8 cellular contexts compared by ENCODE assay signal in genomic region chr1:24415910-24416665, GRCh38. TPM values are rescaled to one million over a fixed set of nuclear protein-coding genes. Genes with fewer than 3 reads are reported as not detected.
DNase-seq lines count a peak whose midpoint lies in the region; FAIRE-seq and TF ChIP-seq lines count a peak whose summit lies in the region.

No MANE protein-coding gene starts in this region.

- intact Hi-C loops in CD4-positive, alpha-beta memory T cell (cut with micrococcal nuclease): loop anchor here (1.0 to 2.0 kb wide), 9 partner anchors 24 to 227 kb away; partner anchors contain the start of genes RCAN3 and SRRM1

- H3K4me1 ChIP-seq in CD4-positive, alpha-beta memory T cell (ENCODE audit: insufficient read depth, low read length): peaks cover 61% of the 10 kb centered on the region

- CTCF ChIA-PET in CD4-positive, alpha-beta memory T cell (lab: Charles Lee; ENCODE audit: partially characterized antibody): interaction anchor here (0.6 to 8.6 kb wide), 54 partner anchors 8 to 273 kb away, joined by 3 to 129 read pairs (median 5); partner anchors contain the start of gene RCAN3
- CTCF ChIA-PET in GM10248 (lab: Yijun Ruan, JAX): interaction anchor here (0.8 to 9.8 kb wide), 42 partner anchors 9 to 644 kb away, joined by 3 to 99 read pairs (median 5); partner anchors contain the start of gene IFNLR1

- H3K27me3 Mint-ChIP-seq in CD4-positive, alpha-beta memory T cell: no peaks in the 10 kb centered on the region

- H3K27me3 ChIP-seq in CD4-positive, alpha-beta memory T cell (ENCODE audit: insufficient read depth, low read length): no peaks in the 10 kb centered on the region

- H3K36me3 Mint-ChIP-seq in CD4-positive, alpha-beta memory T cell: peaks cover 7 to 39% of the 10 kb centered on the region in 2 donors

- H3K9me3 Mint-ChIP-seq in CD4-positive, alpha-beta memory T cell: peaks cover 0 to 1% (median 0%) of the 10 kb centered on the region in 8 donors

- H3K4me1 Mint-ChIP-seq in CD4-positive, alpha-beta memory T cell: peaks cover 37 to 83% (median 59%) of the 10 kb centered on the region in 4 donors

- H3K36me3 ChIP-seq in CD4-positive, alpha-beta memory T cell (ENCODE audit: insufficient read depth, low read length): peaks cover 14% of the 10 kb centered on the region

- H3K27ac Mint-ChIP-seq in CD4-positive, alpha-beta memory T cell: peak overlapping the region; percentile 87 to 97 (median 95)

- H3K4me3 ChIP-seq in CD4-positive, alpha-beta memory T cell (ENCODE audit: low read length in 2 of 2): peak overlapping the region; percentile 80 to 94
- H3K4me3 ChIP-seq in astrocyte of the spinal cord (ENCODE audit: low read depth, low read length): peak overlapping the region; percentile 80

- peak overlapping the region; percentile 95 to 100 (median 98) for H3K4me3 Mint-ChIP-seq in CD4-positive, alpha-beta memory T cell

- POLR2A ChIA-PET in CD4-positive, alpha-beta memory T cell (lab: Charles Lee; ENCODE audit: partially characterized antibody): interaction anchor here (0.8 to 7.7 kb wide), 25 partner anchors 9 to 226 kb away, joined by 3 to 164 read pairs (median 5); partner anchors contain the start of genes NCMAP, RCAN3 and SRRM1
- POLR2A ChIA-PET in GM10248 (lab: Yijun Ruan, JAX): interaction anchor here (1.0 to 1.2 kb wide), 2 partner anchors 86 to 329 kb away, joined by 3 to 7 read pairs; partner anchors contain the start of genes CLIC4 and RCAN3

- in situ Hi-C loops in astrocyte of the spinal cord (cut with HindIII; ENCODE audit: low sequenced_read_pairs): no loop called here

- H3K9me3 ChIP-seq in CD4-positive, alpha-beta memory T cell (ENCODE audit: control insufficient read depth in 1 of 2, low read length in 2 of 2): no peaks in the 10 kb centered on the region

- H3K27ac ChIP-seq in CD4-positive, alpha-beta memory T cell (ENCODE audit: low read depth, low read length): peak overlapping the region; percentile 67
- H3K27ac ChIP-seq in substantia nigra (ENCODE audit: low read depth, low read length, poor library complexity, severe bottlenecking): peak overlapping the region; percentile 69

- TF ChIP-seq CTCF in astrocyte of the spinal cord (IDR thresholded peaks at IDR 0.05; ENCODE audit: low read depth, low read length) (no peak), GM10248 (IDR thresholded peaks at IDR 0.05; ENCODE audit: control extremely low read depth, extremely low read depth, low read depth, missing control alignments) (no peak)

- FAIRE-seq in GM19239 (lab: Jason Lieb, UNC): peak; percentile 23

- DNase-seq in CD4-positive, alpha-beta memory T cell: peak in 3 of 5 donors; percentile 2 to 58 (median 4)
- DNase-seq in GM19239 (ENCODE audit: insufficient read length, low spot score): no peak
- peak; percentile 11 for DNase-seq in LoVo (ENCODE audit: low spot score)
- peak; percentile 26 for DNase-seq in astrocyte of the spinal cord (ENCODE audit: low read depth, low spot score)
- DNase-seq in kidney tubule cell (ENCODE audit: low spot score): peak; percentile 51
- DNase-seq in substantia nigra (lab: John Stamatoyannopoulos, UW): peak in 6 of 49 donors; percentile 48 to 63 (median 56)
- no peak for DNase-seq in iPS-NIHi7 (ENCODE audit: extremely low spot score)
- DNase-seq in GM10248 (ENCODE audit: extremely low spot score): no peak

RNA-seq across cellular contexts. Expression of gene NIPAL3, which starts 0.5 kb away (rescaled TPM):
- total RNA-seq in CD4-positive, alpha-beta memory T cell: 10 to 100 TPM; 52.8 to 53.2 TPM
- 10 to 100 TPM; 74.5 to 88.6 TPM for polyA plus RNA-seq in CD4-positive, alpha-beta memory T cell

RNA-seq across cellular contexts. Expression of gene STPG1, which starts 2.5 kb away (rescaled TPM):
- total RNA-seq in CD4-positive, alpha-beta memory T cell: 1 to 10 TPM; 4.2 to 4.9 TPM
- 1 to 10 TPM; 3.1 to 3.5 TPM for polyA plus RNA-seq in CD4-positive, alpha-beta memory T cell

Comparison
In these comparisons a context has a peak if more than half of its experiments do, and no peak if none do; other contexts are left out.
1. DNase-seq: peak in CD4-positive, alpha-beta memory T cell (3 of 5), LoVo (single experiment), astrocyte of the spinal cord (single experiment) and kidney tubule cell (single experiment); none in GM19239 (single experiment), iPS-NIHi7 (single experiment) and GM10248 (single experiment).